In genomic region chr9:117189121-117189520, GRCh38 we compare ENCODE assay signal across 31 cellular contexts.
DNase-seq lines count a peak whose midpoint lies in the region; ATAC-seq, FAIRE-seq and TF ChIP-seq lines count a peak whose summit lies in the region.
"Had no signal": no experiment of that assay in that cellular context is flagged by ENCODE, and none has a peak within 500 bp of the region (broad histone marks: within the 10 kb centered on the region; RNA-seq: fewer than 3 reads in every experiment).

No MANE protein-coding gene starts in this region.

- H3K4ac ChIP-seq in mesendoderm (ENCODE audit: low read depth, low read length), result no peak overlapping the region

- H3K4me3 ChIP-seq in astrocyte of the cerebellum (ENCODE audit: low read depth, low read length), result no peak overlapping the region
- H3K4me3 ChIP-seq in lower lobe of right lung, result no peak overlapping the region
- no peak overlapping the region for H3K4me3 ChIP-seq in hepatocyte
- H3K4me3 ChIP-seq in mesendoderm (ENCODE audit: low read length), result no peak overlapping the region
- H3K4me3 ChIP-seq: esophagus squamous epithelium, gastrocnemius medialis, pancreas, SJCRH30 had no signal

- no peak overlapping the region for H2BK5ac ChIP-seq in mesendoderm (ENCODE audit: low read length)

- H3K27ac ChIP-seq in foreskin keratinocyte (no peak overlapping the region), lower lobe of right lung (no peak overlapping the region), hepatocyte (no peak overlapping the region), mesendoderm (ENCODE audit: low read depth, low read length) (no peak overlapping the region)
- H3K27ac ChIP-seq: esophagus squamous epithelium, gastrocnemius medialis, pancreas, SJCRH30 had no signal

- no peak for FAIRE-seq in urothelium cell line (lab: Jason Lieb, UNC)
- FAIRE-seq: A204.1, GM12892, pancreas, small intestine had no signal

- H3K27me3 Mint-ChIP-seq in activated CD4-positive, alpha-beta T cell treated with anti-CD3 and anti-CD28 coated beads, Interleukin-2, amount 10 ng/mL, durations not matched to agents 24 days and 14 days, result no peaks in the 10 kb centered on the region
- H3K27me3 Mint-ChIP-seq: activated B cell treated with CpG ODN at 0.5 μM for 24 hours; activated naive CD8-positive, alpha-beta T cell treated with anti-CD3 and anti-CD28 coated beads, Interleukin-2, amount 10 ng/mL, durations not matched to agents 7 days and 5 days; activated T-cell treated with anti-CD3 and anti-CD28 coated beads, Interleukin-2, amount 50 U/mL, for 24 hours had no signal

- H2AK5ac ChIP-seq in mesendoderm (ENCODE audit: low read length), result no peak overlapping the region

- H3K18ac ChIP-seq in mesendoderm (ENCODE audit: low read length), result no peak overlapping the region

- DNase-seq in activated CD4-positive, alpha-beta T cell treated with anti-CD3 and anti-CD28 coated beads, Interleukin-2, amount 10 ng/mL, durations not matched to agents 24 days and 14 days, result peak; percentile 5
- DNase-seq in activated CD4-positive, alpha-beta T cell treated with anti-CD3 and anti-CD28 coated beads for 1 hour, result no peak
- DNase-seq in astrocyte of the cerebellum (ENCODE audit: low read depth) (peak; percentile 44), foreskin keratinocyte (peak; percentile 22 to 63), urothelium cell line (ENCODE audit: low spot score) (peak; percentile 20), lower lobe of right lung (no peak), hepatocyte (ENCODE audit: low spot score) (no peak), mesendoderm (no peak)
- DNase-seq: activated B cell treated with CpG ODN at 0.5 μM for 24 hours; activated effector memory CD4-positive, alpha-beta T cell treated with anti-CD3 and anti-CD28 coated beads, Interleukin-2, amount 50 U/mL, for 16 hours; activated naive CD8-positive, alpha-beta T cell treated with anti-CD3 and anti-CD28 coated beads, Interleukin-2, amount 10 ng/mL, durations not matched to agents 7 days and 5 days; activated T-cell treated with anti-CD3 and anti-CD28 coated beads, Interleukin-2, amount 50 U/mL, for 24 hours; aorta; dermis blood vessel endothelial cell; endodermal cell; esophagus squamous epithelium; gastrocnemius medialis; H9; hippocampal formation; Karpas-422; left colon; MV-4-11; NCI-H1436 treated with DMSO at 0.1 percent for 48 hours; pancreas; SJCRH30; small intestine; stimulated activated CD4-positive, alpha-beta T cell treated with anti-CD3 and anti-CD28 coated beads, Interleukin-1b, Interleukin-23, amount 100 ng/mL, for 48 hours; stimulated activated naive CD8-positive, alpha-beta T cell treated with anti-CD3 and anti-CD28 coated beads, Interleukin-15, Interleukin-2, amounts not matched to agents 100 U/mL and 50 U/mL, for 24 hours; T-helper 1 cell had no signal

- H3K79me2 ChIP-seq in hepatocyte (no peaks in the 10 kb centered on the region), mesendoderm (ENCODE audit: control insufficient read depth, insufficient read depth, low read length) (no peaks in the 10 kb centered on the region)

- peak; percentile 26 for ATAC-seq in foreskin keratinocyte
- ATAC-seq in lower lobe of right lung, result no peak
- ATAC-seq: gastrocnemius medialis; left colon; pancreas; stimulated activated naive CD8-positive, alpha-beta T cell treated with anti-CD3 and anti-CD28 coated beads, Interleukin-15, Interleukin-2, amounts not matched to agents 100 U/mL and 50 U/mL, for 24 hours had no signal

- no peaks in the 10 kb centered on the region for H4K20me1 ChIP-seq in hepatocyte (ENCODE audit: insufficient read depth, poor library complexity, severe bottlenecking)

- H3K4me3 Mint-ChIP-seq in activated CD4-positive, alpha-beta T cell treated with anti-CD3 and anti-CD28 coated beads, Interleukin-2, amount 10 ng/mL, durations not matched to agents 24 days and 14 days, result no peak overlapping the region
- H3K4me3 Mint-ChIP-seq: activated B cell treated with CpG ODN at 0.5 μM for 24 hours; activated naive CD8-positive, alpha-beta T cell treated with anti-CD3 and anti-CD28 coated beads, Interleukin-2, amount 10 ng/mL, durations not matched to agents 7 days and 5 days; activated T-cell treated with anti-CD3 and anti-CD28 coated beads, Interleukin-2, amount 50 U/mL, for 24 hours; endodermal cell; H9 had no signal

- no peak overlapping the region for H3K23ac ChIP-seq in mesendoderm (ENCODE audit: low read length)

- no peaks in the 10 kb centered on the region for H3K9me2 ChIP-seq in hepatocyte (replicated peaks; ENCODE audit: insufficient read depth)

- no peak overlapping the region for H3K56ac ChIP-seq in mesendoderm (ENCODE audit: low read length)

- H3K9me3 ChIP-seq in lower lobe of right lung, result no peaks in the 10 kb centered on the region
- H3K9me3 ChIP-seq in hepatocyte (ENCODE audit: low read depth), result no peaks in the 10 kb centered on the region
- H3K9me3 ChIP-seq: esophagus squamous epithelium, gastrocnemius medialis, pancreas, SJCRH30 had no signal

- H3K9me3 Mint-ChIP-seq in activated CD4-positive, alpha-beta T cell treated with anti-CD3 and anti-CD28 coated beads, Interleukin-2, amount 10 ng/mL, durations not matched to agents 24 days and 14 days, result no peaks in the 10 kb centered on the region
- H3K9me3 Mint-ChIP-seq: activated naive CD8-positive, alpha-beta T cell treated with anti-CD3 and anti-CD28 coated beads, Interleukin-2, amount 10 ng/mL, durations not matched to agents 7 days and 5 days; endodermal cell had no signal

- no peak overlapping the region for H3K4me2 ChIP-seq in hepatocyte
- H3K4me2 ChIP-seq in mesendoderm (ENCODE audit: low read length), result no peak overlapping the region

- no peaks in the 10 kb centered on the region for H3K79me1 ChIP-seq in mesendoderm (ENCODE audit: low read length)

- TF ChIP-seq CTCF in astrocyte of the cerebellum (IDR thresholded peaks at IDR 0.05; ENCODE audit: low read depth, low read length, missing control alignments), result no peak
- TF ChIP-seq CTCF in foreskin keratinocyte (conservative IDR thresholded peaks at IDR 0.05), result no peak
- no peak for TF ChIP-seq CTCF in lower lobe of right lung (IDR thresholded peaks at IDR 0.05)
- TF ChIP-seq CTCF in hepatocyte (IDR thresholded peaks at IDR 0.05; ENCODE audit: poor library complexity), result no peak

- in situ Hi-C loops in astrocyte of the cerebellum (cut with HindIII; ENCODE audit: low sequenced_read_pairs), result no loop called here

- H4K5ac ChIP-seq in mesendoderm (ENCODE audit: low read length), result no peak overlapping the region

- H2AFZ ChIP-seq in hepatocyte, result no peak overlapping the region

- no peak overlapping the region for H4K8ac ChIP-seq in mesendoderm (ENCODE audit: low read depth, low read length)

- no peak overlapping the region for H2BK15ac ChIP-seq in mesendoderm (replicated peaks; ENCODE audit: low read depth)

- H3K4me1 ChIP-seq in foreskin keratinocyte, result no peaks in the 10 kb centered on the region
- no peaks in the 10 kb centered on the region for H3K4me1 ChIP-seq in lower lobe of right lung
- no peaks in the 10 kb centered on the region for H3K4me1 ChIP-seq in hepatocyte (ENCODE audit: insufficient read depth)
- peaks cover 4% of the 10 kb centered on the region for H3K4me1 ChIP-seq in mesendoderm (ENCODE audit: control insufficient read depth, low read depth, low read length)
- H3K4me1 ChIP-seq: esophagus squamous epithelium, gastrocnemius medialis, pancreas had no signal

- intact Hi-C loops in activated CD4-positive, alpha-beta T cell treated with anti-CD3 and anti-CD28 coated beads, Interleukin-2, amount 10 ng/mL, durations not matched to agents 24 days and 14 days (cut with micrococcal nuclease), result no loop called here
- intact Hi-C loops in lower lobe of right lung (cut with DNase I), result no loop called here

- no peak overlapping the region for H2BK120ac ChIP-seq in mesendoderm (ENCODE audit: low read depth, low read length)

- WGBS in hepatocyte (ENCODE audit: low lambda C conversion rate, missing lambda C conversion rate), result 68% methylated on average over 3 of the region's 3 CpGs
- no CpG with 5 or more reads among the region's 3 CpGs for WGBS in mesendoderm (ENCODE audit: extremely low coverage, insufficient coverage, low lambda C conversion rate)

- H3K4me1 Mint-ChIP-seq in activated CD4-positive, alpha-beta T cell treated with anti-CD3 and anti-CD28 coated beads, Interleukin-2, amount 10 ng/mL, durations not matched to agents 24 days and 14 days, result no peaks in the 10 kb centered on the region
- H3K4me1 Mint-ChIP-seq: activated B cell treated with CpG ODN at 0.5 μM for 24 hours; activated naive CD8-positive, alpha-beta T cell treated with anti-CD3 and anti-CD28 coated beads, Interleukin-2, amount 10 ng/mL, durations not matched to agents 7 days and 5 days had no signal

- H3K36me3 Mint-ChIP-seq in activated CD4-positive, alpha-beta T cell treated with anti-CD3 and anti-CD28 coated beads, Interleukin-2, amount 10 ng/mL, durations not matched to agents 24 days and 14 days (ENCODE audit: low read depth), result no peaks in the 10 kb centered on the region
- H3K36me3 Mint-ChIP-seq: activated naive CD8-positive, alpha-beta T cell treated with anti-CD3 and anti-CD28 coated beads, Interleukin-2, amount 10 ng/mL, durations not matched to agents 7 days and 5 days had no signal

- H3K36me3 ChIP-seq in lower lobe of right lung (no peaks in the 10 kb centered on the region), hepatocyte (replicated peaks; ENCODE audit: insufficient read depth, low read depth) (no peaks in the 10 kb centered on the region), mesendoderm (ENCODE audit: control insufficient read depth, insufficient read depth, low read length) (no peaks in the 10 kb centered on the region)
- H3K36me3 ChIP-seq: esophagus squamous epithelium, gastrocnemius medialis, pancreas, SJCRH30 had no signal

- no peak overlapping the region for H3K9ac ChIP-seq in mesendoderm (ENCODE audit: low read length)

- H3K27ac Mint-ChIP-seq in activated CD4-positive, alpha-beta T cell treated with anti-CD3 and anti-CD28 coated beads, Interleukin-2, amount 10 ng/mL, durations not matched to agents 24 days and 14 days, result no peak overlapping the region
- H3K27ac Mint-ChIP-seq: activated B cell treated with CpG ODN at 0.5 μM for 24 hours; activated naive CD8-positive, alpha-beta T cell treated with anti-CD3 and anti-CD28 coated beads, Interleukin-2, amount 10 ng/mL, durations not matched to agents 7 days and 5 days; activated T-cell treated with anti-CD3 and anti-CD28 coated beads, Interleukin-2, amount 50 U/mL, for 24 hours; endodermal cell; H9 had no signal

- no peaks in the 10 kb centered on the region for H3K27me3 ChIP-seq in foreskin keratinocyte
- no peaks in the 10 kb centered on the region for H3K27me3 ChIP-seq in lower lobe of right lung (ENCODE audit: low read depth)
- H3K27me3 ChIP-seq in hepatocyte, result no peaks in the 10 kb centered on the region
- H3K27me3 ChIP-seq in mesendoderm (ENCODE audit: insufficient read depth, low read length, poor library complexity), result no peaks in the 10 kb centered on the region
- H3K27me3 ChIP-seq: esophagus squamous epithelium, gastrocnemius medialis, pancreas, SJCRH30 had no signal

Comparison
In these comparisons a context has a peak if more than half of its experiments do, and no peak if none do; other contexts are left out.
1. DNase-seq: peak in activated CD4-positive, alpha-beta T cell treated with anti-CD3 and anti-CD28 coated beads, Interleukin-2, amount 10 ng/mL, durations not matched to agents 24 days and 14 days (single experiment), astrocyte of the cerebellum (single experiment), foreskin keratinocyte (2 of 2) and urothelium cell line (single experiment); none in activated CD4-positive, alpha-beta T cell treated with anti-CD3 and anti-CD28 coated beads for 1 hour (single experiment), lower lobe of right lung (single experiment), hepatocyte (single experiment) and mesendoderm (single experiment).